In genomic region chr17:75590849-75591721, GRCh38 we compare ENCODE assay signal across 2 cellular contexts.
TF ChIP-seq lines count a peak whose summit lies in the region.

No MANE protein-coding gene starts in this region.

TF ChIP-seq in IMR-90, 13 proteins besides CTCF, POLR2A, EP300 and RAD21:
- TF ChIP-seq RCOR1 (IDR thresholded peaks at IDR 0.05; ENCODE audit: insufficient replicate concordance, low read length) = no peak
- no peak for TF ChIP-seq MXI1 (IDR thresholded peaks at IDR 0.05; ENCODE audit: borderline replicate concordance, low read depth, low read length)
- no peak for TF ChIP-seq CEBPB (IDR thresholded peaks at IDR 0.05; ENCODE audit: low read depth, low read length)
- no peak for TF ChIP-seq RFX5 (IDR thresholded peaks at IDR 0.05; ENCODE audit: low read depth, low read length)
- TF ChIP-seq FOS (IDR thresholded peaks at IDR 0.05; ENCODE audit: low read depth, low read length) = no peak
- no peak for TF ChIP-seq USF2 (IDR thresholded peaks at IDR 0.05; ENCODE audit: low read depth, low read length)
- TF ChIP-seq BHLHE40 (IDR thresholded peaks at IDR 0.05; ENCODE audit: low read depth, low read length) = no peak
- TF ChIP-seq ELK1 (IDR thresholded peaks at IDR 0.05; ENCODE audit: borderline replicate concordance, low read depth, low read length) = no peak
- TF ChIP-seq SMC3 (IDR thresholded peaks at IDR 0.05; ENCODE audit: low read depth, low read length) = no peak
- no peak for TF ChIP-seq MAFK (IDR thresholded peaks at IDR 0.05; ENCODE audit: low read depth, low read length)
- TF ChIP-seq NFE2L2 (IDR thresholded peaks at IDR 0.05; ENCODE audit: low read depth, low read length) = no peak
- no peak for TF ChIP-seq CHD1 (IDR thresholded peaks at IDR 0.05; ENCODE audit: low read depth, low read length)
- TF ChIP-seq MAZ (IDR thresholded peaks at IDR 0.05; ENCODE audit: borderline replicate concordance, low read depth, low read length) = no peak

TF ChIP-seq in H1, 55 proteins besides CTCF, POLR2A, EP300 and RAD21:
- TF ChIP-seq SP1 (IDR thresholded peaks at IDR 0.05; ENCODE audit: low read depth, low read length) (no peak), CHD2 (IDR thresholded peaks at IDR 0.05; ENCODE audit: low read length) (no peak), RBBP5 (IDR thresholded peaks at IDR 0.05; ENCODE audit: borderline replicate concordance, low read depth, low read length) (no peak), MAFK (IDR thresholded peaks at IDR 0.05; ENCODE audit: low read depth, low read length) (no peak), SP4 (IDR thresholded peaks at IDR 0.05; ENCODE audit: low read length) (no peak), BACH1 (IDR thresholded peaks at IDR 0.05; ENCODE audit: low read length) (no peak), SIX5 (IDR thresholded peaks at IDR 0.05; ENCODE audit: low read depth, low read length) (no peak), CHD7 (IDR thresholded peaks at IDR 0.05; ENCODE audit: insufficient replicate concordance, low read length) (no peak), CBX8 (IDR thresholded peaks at IDR 0.05; ENCODE audit: borderline replicate concordance, low read depth, low read length) (no peak), JUN (IDR thresholded peaks at IDR 0.05; ENCODE audit: low read depth, low read length) (no peak), CREB1 (IDR thresholded peaks at IDR 0.05) (no peak), SAP30 (IDR thresholded peaks at IDR 0.05; ENCODE audit: insufficient read depth, insufficient replicate concordance, low read length) (no peak)
